ENCODE assay signal across 19 cellular contexts in genomic region chr11:119756169-119756568, GRCh38.
"Had no signal": no experiment of that assay in that cellular context is flagged by ENCODE, and none has a peak within 500 bp of the region (broad histone marks: within the 10 kb centered on the region; RNA-seq: fewer than 3 reads in every experiment).

No MANE protein-coding gene starts in this region.

- H3K36me3 Mint-ChIP-seq: mesothelial cell of epicardium, type B pancreatic cell had no signal

- DNase-seq: cortex of kidney; effector memory CD4-positive, alpha-beta T cell; heart left ventricle; hippocampal formation; left colon; nucleus accumbens; ovary; right cardiac atrium; small intestine; stimulated activated CD4-positive, alpha-beta T cell treated with anti-CD3 and anti-CD28 coated beads, Interleukin-2, amount 100 ng/mL, for 48 hours; stimulated activated naive CD4-positive, alpha-beta T cell treated with Interleukin-2 at 50 U/mL for 16 hours; thyroid gland; uterus had no signal

- H3K27ac Mint-ChIP-seq: mesothelial cell of epicardium, progenitor cell of endocrine pancreas, type B pancreatic cell had no signal

- H3K36me3 ChIP-seq: heart left ventricle, ovary, thyroid gland, uterus had no signal

- H3K9me3 ChIP-seq: heart left ventricle, ovary, thyroid gland, uterus had no signal

- H3K4me1 ChIP-seq: thyroid gland, uterus had no signal

- H3K27me3 ChIP-seq: heart left ventricle, ovary, thyroid gland, uterus had no signal

- H3K4me3 ChIP-seq: heart left ventricle, ovary, thyroid gland, uterus had no signal

- ATAC-seq: esophagus mucosa, heart left ventricle, left colon, right cardiac atrium had no signal

- FAIRE-seq: endometrium, frontal cortex, small intestine had no signal

- H3K4me3 Mint-ChIP-seq: mesothelial cell of epicardium, type B pancreatic cell had no signal

- H3K27ac ChIP-seq: heart left ventricle, ovary, thyroid gland, uterus had no signal

- H3K9me3 Mint-ChIP-seq: mesothelial cell of epicardium, type B pancreatic cell had no signal
